Comparison of ENCODE assay signal across 9 cellular contexts in genomic region chr4:23477905-23478304, GRCh38.
"Had no signal": no experiment of that assay in that cellular context is flagged by ENCODE, and none has a peak within 500 bp of the region (broad histone marks: within the 10 kb centered on the region; RNA-seq: fewer than 3 reads in every experiment).

No MANE protein-coding gene starts in this region.

- H3K4me1 Mint-ChIP-seq: IgD-negative memory B cell had no signal

- H3K27ac Mint-ChIP-seq: HFFc6, IgD-negative memory B cell had no signal

- H3K36me3 Mint-ChIP-seq: IgD-negative memory B cell had no signal

- DNase-seq: GM23248, GOT3, H7, HFFc6 had no signal

- H3K4me3 Mint-ChIP-seq: HFFc6, IgD-negative memory B cell had no signal

- H3K4me1 ChIP-seq: HAP-1 had no signal

- H2AFZ ChIP-seq: GM23248 had no signal

- H3K4me3 ChIP-seq: GM23248, HAP-1 had no signal

- H3K36me3 ChIP-seq: HAP-1 had no signal

- H3K27me3 Mint-ChIP-seq: IgD-negative memory B cell had no signal

- H3K9me3 ChIP-seq: HAP-1 had no signal

- ATAC-seq: HCT116, HepG2 had no signal

- H3K27ac ChIP-seq: GM23248, HL-60 had no signal

- H3K9ac ChIP-seq: GM23248 had no signal
